8 cellular contexts compared by ENCODE assay signal in genomic region chr10:24642921-24643678, GRCh38.
DNase-seq lines count a peak whose midpoint lies in the region; ATAC-seq, FAIRE-seq and TF ChIP-seq lines count a peak whose summit lies in the region.

No MANE protein-coding gene starts in this region.

- H3K36me3 ChIP-seq in GM23248 (ENCODE audit: low read depth): peaks cover 9% of the 10 kb centered on the region; the same call in 1 of the 2 replicates
- no peaks in the 10 kb centered on the region for H3K36me3 ChIP-seq in OCI-LY3 (replicated peaks; ENCODE audit: low read depth, low read length)
- no peaks in the 10 kb centered on the region for H3K36me3 ChIP-seq in right lobe of liver

- H3K9me3 ChIP-seq in GM23248 (ENCODE audit: low read depth): no peaks in the 10 kb centered on the region
- H3K9me3 ChIP-seq in OCI-LY3 (ENCODE audit: insufficient read depth, low read length): no peaks in the 10 kb centered on the region
- H3K9me3 ChIP-seq in right lobe of liver: no peaks in the 10 kb centered on the region

- H2AFZ ChIP-seq in GM23248 (no peak overlapping the region), OCI-LY3 (ENCODE audit: low read depth, low read length) (no peak overlapping the region)

- TF ChIP-seq POLR2A in right lobe of liver (IDR thresholded peaks at IDR 0.05): no peak

- H4K20me1 ChIP-seq in GM23248 (ENCODE audit: insufficient read depth) (no peaks in the 10 kb centered on the region), OCI-LY3 (ENCODE audit: insufficient read depth, low read length) (no peaks in the 10 kb centered on the region)

- intact Hi-C loops in right lobe of liver (cut with DNase I): loop anchor here in 1 of 2 donors (10.0 kb wide), 1 partner anchor 352 kb away; no protein-coding TSS in a partner anchor

- TF ChIP-seq EP300 in Ishikawa (IDR thresholded peaks at IDR 0.05; ENCODE audit: borderline replicate concordance): no peak

- H3K9ac ChIP-seq in GM23248 (0 out of 2 replicates have a peak overlapping the region, but pooled peaks have one; percentile 3), OCI-LY3 (ENCODE audit: low read length) (no peak overlapping the region)

- no peaks in the 10 kb centered on the region for H3K27me3 ChIP-seq in GM23248 (replicated peaks; ENCODE audit: insufficient read depth)
- H3K27me3 ChIP-seq in OCI-LY3 (ENCODE audit: low read depth, low read length): peaks cover 3% of the 10 kb centered on the region; the same call in 1 of the 2 replicates
- H3K27me3 ChIP-seq in right lobe of liver: no peaks in the 10 kb centered on the region

- no peak for DNase-seq in activated naive CD8-positive, alpha-beta T cell treated with anti-CD3 and anti-CD28 coated beads, Interleukin-2, amount 10 ng/mL, durations not matched to agents 7 days and 5 days
- DNase-seq in activated naive CD8-positive, alpha-beta T cell treated with anti-CD3 and anti-CD28 coated beads for 36 hours: no peak
- DNase-seq in GM23248 (peak; percentile 90), right lobe of liver (no peak), urothelium cell line (ENCODE audit: low spot score) (peak; percentile 53)

- H3K4me3 ChIP-seq in GM23248 (peak overlapping the region; percentile 2; the same call in 1 of the 2 replicates), OCI-LY3 (ENCODE audit: low read length) (peak overlapping the region; percentile 57), right lobe of liver (no peak overlapping the region)

- H3K4me1 ChIP-seq in GM23248 (ENCODE audit: insufficient read depth): peaks cover 34% of the 10 kb centered on the region
- peaks cover 10% of the 10 kb centered on the region; the same call in 1 of the 2 replicates for H3K4me1 ChIP-seq in OCI-LY3 (ENCODE audit: low read length)
- H3K4me1 ChIP-seq in right lobe of liver: peaks cover 0 to 15% (median 7%) of the 10 kb centered on the region in 4 donors

- 35 to 38% methylated on average over 6 of the region's 6 CpGs for WGBS in GM23248 (ENCODE audit: low coverage in 1 of 2, low lambda C conversion rate in 2 of 2, missing lambda C conversion rate in 2 of 2), 2 experiments
- WGBS in right lobe of liver (ENCODE audit: insufficient coverage, low coverage, low lambda C conversion rate, missing lambda C conversion rate): 15% methylated on average over 6 of the region's 6 CpGs

- H3K4me3 Mint-ChIP-seq in activated naive CD8-positive, alpha-beta T cell treated with anti-CD3 and anti-CD28 coated beads, Interleukin-2, amount 10 ng/mL, durations not matched to agents 7 days and 5 days: no peak overlapping the region
- H3K4me3 Mint-ChIP-seq in activated naive CD8-positive, alpha-beta T cell treated with anti-CD3 and anti-CD28 coated beads for 36 hours: no peak overlapping the region

- H3K9me2 ChIP-seq in GM23248 (ENCODE audit: insufficient read depth): no peaks in the 10 kb centered on the region

- H3K27ac ChIP-seq in GM23248 (peak overlapping the region; percentile 23), OCI-LY3 (ENCODE audit: low read length) (no peak overlapping the region), right lobe of liver (no peak overlapping the region)

- TF ChIP-seq RAD21 in Ishikawa (IDR thresholded peaks at IDR 0.05; ENCODE audit: low read depth): peak; percentile 88

- TF ChIP-seq CTCF in OCI-LY3 (IDR thresholded peaks at IDR 0.05; ENCODE audit: low read depth, low read length): peak; percentile 73
- peak; percentile 70 to 93 (median 74) for TF ChIP-seq CTCF in right lobe of liver (IDR thresholded peaks at IDR 0.05)

- H3K4me2 ChIP-seq in GM23248 (ENCODE audit: unreplicated experiment): peak overlapping the region; percentile 67
- peak overlapping the region; percentile 54 for H3K4me2 ChIP-seq in OCI-LY3 (ENCODE audit: low read length)

- peaks cover 98% of the 10 kb centered on the region for H3K79me2 ChIP-seq in GM23248 (ENCODE audit: insufficient read depth)
- no peaks in the 10 kb centered on the region for H3K79me2 ChIP-seq in OCI-LY3 (ENCODE audit: low read length)

- peak; percentile 45 for ATAC-seq in activated naive CD8-positive, alpha-beta T cell treated with anti-CD3 and anti-CD28 coated beads, Interleukin-2, amount 10 ng/mL, durations not matched to agents 7 days and 5 days (ENCODE audit: low read depth)
- peak; percentile 98 to 99 (median 98) for ATAC-seq in right lobe of liver

- H3K36me3 Mint-ChIP-seq in activated naive CD8-positive, alpha-beta T cell treated with anti-CD3 and anti-CD28 coated beads, Interleukin-2, amount 10 ng/mL, durations not matched to agents 7 days and 5 days: peaks cover 1% of the 10 kb centered on the region
- no peaks in the 10 kb centered on the region for H3K36me3 Mint-ChIP-seq in activated naive CD8-positive, alpha-beta T cell treated with anti-CD3 and anti-CD28 coated beads for 36 hours

- H3K27ac Mint-ChIP-seq in activated naive CD8-positive, alpha-beta T cell treated with anti-CD3 and anti-CD28 coated beads, Interleukin-2, amount 10 ng/mL, durations not matched to agents 7 days and 5 days: no peak overlapping the region
- no peak overlapping the region for H3K27ac Mint-ChIP-seq in activated naive CD8-positive, alpha-beta T cell treated with anti-CD3 and anti-CD28 coated beads for 36 hours

- no peaks in the 10 kb centered on the region for H3K9me3 Mint-ChIP-seq in activated naive CD8-positive, alpha-beta T cell treated with anti-CD3 and anti-CD28 coated beads, Interleukin-2, amount 10 ng/mL, durations not matched to agents 7 days and 5 days
- H3K9me3 Mint-ChIP-seq in activated naive CD8-positive, alpha-beta T cell treated with anti-CD3 and anti-CD28 coated beads for 36 hours: no peaks in the 10 kb centered on the region

- POLR2A ChIA-PET in activated naive CD8-positive, alpha-beta T cell treated with anti-CD3 and anti-CD28 coated beads, Interleukin-2, amount 10 ng/mL, durations not matched to agents 7 days and 5 days (lab: Charles Lee): interaction anchor here (0.6 kb wide), 2 partner anchors 79 to 223 kb away, joined by 3 to 7 read pairs; no protein-coding TSS in a partner anchor

- in situ Hi-C loops in GM23248 (cut with MboI): no loop called here

- peak; percentile 75 for FAIRE-seq in colon (lab: Jason Lieb, UNC)
- peak; percentile 65 for FAIRE-seq in urothelium cell line (lab: Jason Lieb, UNC)

- H3K27me3 Mint-ChIP-seq in activated naive CD8-positive, alpha-beta T cell treated with anti-CD3 and anti-CD28 coated beads, Interleukin-2, amount 10 ng/mL, durations not matched to agents 7 days and 5 days: no peaks in the 10 kb centered on the region
- H3K27me3 Mint-ChIP-seq in activated naive CD8-positive, alpha-beta T cell treated with anti-CD3 and anti-CD28 coated beads for 36 hours: no peaks in the 10 kb centered on the region

- peaks cover 24% of the 10 kb centered on the region for H3F3A ChIP-seq in GM23248 (ENCODE audit: insufficient read depth)

- no peaks in the 10 kb centered on the region for H3K4me1 Mint-ChIP-seq in activated naive CD8-positive, alpha-beta T cell treated with anti-CD3 and anti-CD28 coated beads, Interleukin-2, amount 10 ng/mL, durations not matched to agents 7 days and 5 days
- H3K4me1 Mint-ChIP-seq in activated naive CD8-positive, alpha-beta T cell treated with anti-CD3 and anti-CD28 coated beads for 36 hours: peaks cover 4% of the 10 kb centered on the region

TF ChIP-seq in Ishikawa, 13 proteins besides CTCF, POLR2A, EP300 and RAD21:
- TF ChIP-seq, protein P1, sequence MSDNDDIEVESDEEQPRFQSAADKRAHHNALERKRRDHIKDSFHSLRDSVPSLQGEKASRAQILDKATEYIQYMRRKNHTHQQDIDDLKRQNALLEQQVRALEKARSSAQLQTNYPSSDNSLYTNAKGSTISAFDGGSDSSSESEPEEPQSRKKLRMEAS (IDR thresholded peaks at IDR 0.05): no peak
- TF ChIP-seq TAF1 (IDR thresholded peaks at IDR 0.05; ENCODE audit: low read depth) (no peak), NFIC (IDR thresholded peaks at IDR 0.05) (no peak), CREB1 (IDR thresholded peaks at IDR 0.05; ENCODE audit: low read depth) (no peak), TCF12 (IDR thresholded peaks at IDR 0.05; ENCODE audit: low read depth) (no peak)
- TF ChIP-seq, protein P2, sequence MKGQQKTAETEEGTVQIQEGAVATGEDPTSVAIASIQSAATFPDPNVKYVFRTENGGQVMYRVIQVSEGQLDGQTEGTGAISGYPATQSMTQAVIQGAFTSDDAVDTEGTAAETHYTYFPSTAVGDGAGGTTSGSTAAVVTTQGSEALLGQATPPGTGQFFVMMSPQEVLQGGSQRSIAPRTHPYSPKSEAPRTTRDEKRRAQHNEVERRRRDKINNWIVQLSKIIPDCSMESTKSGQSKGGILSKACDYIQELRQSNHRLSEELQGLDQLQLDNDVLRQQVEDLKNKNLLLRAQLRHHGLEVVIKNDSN (IDR thresholded peaks at IDR 0.05): no peak
TF ChIP-seq in Ishikawa: peak in this region for 0.

Comparison
In these comparisons a context has a peak if more than half of its experiments do, and no peak if none do; other contexts are left out.
1. DNase-seq: peak in GM23248 (single experiment) and urothelium cell line (single experiment); none in activated naive CD8-positive, alpha-beta T cell treated with anti-CD3 and anti-CD28 coated beads, Interleukin-2, amount 10 ng/mL, durations not matched to agents 7 days and 5 days (single experiment), activated naive CD8-positive, alpha-beta T cell treated with anti-CD3 and anti-CD28 coated beads for 36 hours (single experiment) and right lobe of liver (0 of 3).
2. H3K4me3 ChIP-seq: peak in GM23248 (single experiment) and OCI-LY3 (single experiment); none in right lobe of liver (0 of 3).